ENCODE assay signal across 11 cellular contexts in the genomic region with DNA sequence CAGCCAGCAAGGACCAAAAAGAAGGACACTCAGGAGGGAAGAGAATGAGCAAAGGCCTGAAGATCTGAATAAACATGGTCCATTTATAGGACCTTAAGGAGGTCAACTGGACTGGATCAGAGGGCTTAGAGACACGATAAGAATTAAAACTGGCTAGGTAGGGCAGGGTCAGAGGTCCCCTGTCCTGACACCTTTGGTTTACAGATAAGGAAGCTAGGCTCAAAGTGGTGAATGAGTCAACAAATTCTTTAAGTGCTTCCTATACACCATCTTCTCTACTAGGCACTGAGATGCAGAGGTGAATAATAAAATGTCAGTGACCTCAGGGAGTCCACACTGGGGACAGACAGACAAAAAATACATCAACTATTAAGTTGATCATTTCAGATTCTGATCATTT.
DNase-seq lines count a peak whose midpoint lies in the region; ATAC-seq and TF ChIP-seq lines count a peak whose summit lies in the region.
"Had no signal": no experiment of that assay in that cellular context is flagged by ENCODE, and none has a peak within 500 bp of the region (broad histone marks: within the 10 kb centered on the region; RNA-seq: fewer than 3 reads in every experiment).

No MANE protein-coding gene starts in this region.

- H3K4me2 ChIP-seq in HCT116 (ENCODE audit: low read length) = peak overlapping the region; percentile 54

- peak; percentile 60 to 72 for DNase-seq in Caco-2
- DNase-seq in HCT116 (ENCODE audit: low read depth, low spot score) = no peak
- no peak for DNase-seq in activated naive CD8-positive, alpha-beta T cell treated with anti-CD3 and anti-CD28 coated beads for 36 hours
- no peak for DNase-seq in naive thymus-derived CD4-positive, alpha-beta T cell
- DNase-seq in DMS114 treated with DMSO at 0.1 percent for 48 hours (lab: John Stamatoyannopoulos, UW; ENCODE audit: unreplicated experiment) = no peak
- DNase-seq in islet precursor cell = no peak
- no peak for DNase-seq in cerebellar nuclear complex (lab: John Stamatoyannopoulos, UW)
- DNase-seq: DMS 273 treated with DMSO at 0.1 percent for 48 hours; NCI-H524; SJCRH30; stimulated activated naive CD4-positive, alpha-beta T cell treated with Interleukin-2 at 50 U/mL for 16 hours had no signal

- H3K4me3 ChIP-seq in Caco-2 (ENCODE audit: low read depth, low read length) (no peak overlapping the region), HCT116 (replicated peaks in 1 of 2; ENCODE audit: low read depth in 1 of 2, low read length in 2 of 2) (no peak overlapping the region; a peak in 1 of 4 replicates)
- H3K4me3 ChIP-seq in naive thymus-derived CD4-positive, alpha-beta T cell (ENCODE audit: low read length) = no peak overlapping the region
- H3K4me3 ChIP-seq: SJCRH30 had no signal

- peak; percentile 85 for ATAC-seq in HCT116
- no peak for ATAC-seq in naive thymus-derived CD4-positive, alpha-beta T cell

- TF ChIP-seq CTCF in Caco-2 (IDR thresholded peaks at IDR 0.05; ENCODE audit: insufficient read depth in 1 of 2, low read depth in 1 of 2, low read length in 1 of 2, severe bottlenecking in 1 of 2, unreplicated experiment in 1 of 2) (no peak), HCT116 (IDR thresholded peaks at IDR 0.05 in 2 of 3, conservative IDR thresholded peaks at IDR 0.05 in 1 of 3; ENCODE audit: borderline replicate concordance in 1 of 3, insufficient read depth in 1 of 3, low read depth in 2 of 3, low read length in 2 of 3) (no peak)

- H3K4me1 Mint-ChIP-seq in Caco-2 (ENCODE audit: low read depth, unreplicated experiment) = peaks cover 21% of the 10 kb centered on the region
- peaks cover 86% of the 10 kb centered on the region for H3K4me1 Mint-ChIP-seq in activated naive CD8-positive, alpha-beta T cell treated with anti-CD3 and anti-CD28 coated beads for 36 hours
- H3K4me1 Mint-ChIP-seq in naive thymus-derived CD4-positive, alpha-beta T cell = peaks cover 58 to 100% (median 94%) of the 10 kb centered on the region in 7 donors

- H3K9me3 ChIP-seq in Caco-2 = no peaks in the 10 kb centered on the region
- H3K9me3 ChIP-seq in HCT116 (ENCODE audit: control insufficient read depth in 1 of 2, insufficient read depth in 1 of 2, low read depth in 1 of 2, low read length in 2 of 2) = no peaks in the 10 kb centered on the region
- H3K9me3 ChIP-seq in naive thymus-derived CD4-positive, alpha-beta T cell (ENCODE audit: control insufficient read depth in 2 of 3, low read length in 3 of 3) = no peaks in the 10 kb centered on the region
- H3K9me3 ChIP-seq: SJCRH30 had no signal

- H3K27ac ChIP-seq in HCT116 (ENCODE audit: low read depth, low read length) = no peak overlapping the region
- H3K27ac ChIP-seq in naive thymus-derived CD4-positive, alpha-beta T cell (ENCODE audit: low read depth, low read length) = peak overlapping the region; percentile 60
- H3K27ac ChIP-seq: SJCRH30 had no signal

- TF ChIP-seq RAD21 in HCT116 (IDR thresholded peaks at IDR 0.05; ENCODE audit: low read depth) = no peak

- no peaks in the 10 kb centered on the region for H3K36me3 ChIP-seq in Caco-2 (ENCODE audit: control insufficient read depth, insufficient read depth, low read length)
- no peaks in the 10 kb centered on the region for H3K36me3 ChIP-seq in HCT116 (ENCODE audit: control insufficient read depth in 1 of 2, insufficient read depth in 2 of 2, low read length in 2 of 2)
- H3K36me3 ChIP-seq in naive thymus-derived CD4-positive, alpha-beta T cell (ENCODE audit: control insufficient read depth in 2 of 3, insufficient read depth in 3 of 3, low read length in 3 of 3) = no peaks in the 10 kb centered on the region
- H3K36me3 ChIP-seq: SJCRH30 had no signal

- intact Hi-C loops in Caco-2 (cut with micrococcal nuclease; ENCODE audit: unreplicated experiment) = loop anchor here (1.0 kb wide), 1 partner anchor 11 kb away; no protein-coding TSS in a partner anchor
- intact Hi-C loops in HCT116 (cut with micrococcal nuclease) = no loop called here
- intact Hi-C loops in naive thymus-derived CD4-positive, alpha-beta T cell (cut with micrococcal nuclease) = loop anchor here (1.0 to 5.0 kb wide), 3 partner anchors 7 to 38 kb away; no protein-coding TSS in a partner anchor

- no peaks in the 10 kb centered on the region for H3K36me3 Mint-ChIP-seq in Caco-2 (ENCODE audit: insufficient read depth, unreplicated experiment)
- peaks cover 76% of the 10 kb centered on the region for H3K36me3 Mint-ChIP-seq in activated naive CD8-positive, alpha-beta T cell treated with anti-CD3 and anti-CD28 coated beads for 36 hours
- H3K36me3 Mint-ChIP-seq in naive thymus-derived CD4-positive, alpha-beta T cell = peaks cover 13 to 45% (median 25%) of the 10 kb centered on the region in 5 donors

- peaks cover 6% of the 10 kb centered on the region for H3K27me3 Mint-ChIP-seq in Caco-2 (ENCODE audit: insufficient read depth, unreplicated experiment)
- no peaks in the 10 kb centered on the region for H3K27me3 Mint-ChIP-seq in activated naive CD8-positive, alpha-beta T cell treated with anti-CD3 and anti-CD28 coated beads for 36 hours
- H3K27me3 Mint-ChIP-seq in naive thymus-derived CD4-positive, alpha-beta T cell = no peaks in the 10 kb centered on the region

- H4K20me1 ChIP-seq in HCT116 (ENCODE audit: insufficient read depth) = no peaks in the 10 kb centered on the region

- POLR2A ChIA-PET in Caco-2 (lab: Charles Lee) = no interaction called here
- POLR2A ChIA-PET in HCT116 (lab: Charles Lee) = no interaction called here
- POLR2A ChIA-PET in naive thymus-derived CD4-positive, alpha-beta T cell (lab: Charles Lee) = interaction anchor here (0.5 to 5.1 kb wide), 3 partner anchors 10 to 69 kb away, joined by 3 to 34 read pairs (median 5); no protein-coding TSS in a partner anchor

- H3K4me1 ChIP-seq in Caco-2 = peaks cover 20% of the 10 kb centered on the region
- H3K4me1 ChIP-seq in HCT116 (ENCODE audit: control insufficient read depth in 1 of 2, insufficient read depth in 2 of 2, low read length in 2 of 2) = peaks cover 13 to 24% of the 10 kb centered on the region in 2 experiments; a peak in 3 of 4 replicates
- H3K4me1 ChIP-seq in naive thymus-derived CD4-positive, alpha-beta T cell (ENCODE audit: control insufficient read depth in 2 of 2, insufficient read depth in 2 of 2, low read length in 2 of 2) = peaks cover 42 to 49% of the 10 kb centered on the region in 2 donors

- BruUV-seq in Caco-2 (replicated peaks; lab: Mats Ljungman, UMichigan) = no TSS peak
- BruUV-seq in HCT116 (replicated peaks; lab: Mats Ljungman, UMichigan) = no TSS peak

- peak overlapping the region; percentile 14 for H3K27ac Mint-ChIP-seq in Caco-2 (ENCODE audit: unreplicated experiment)
- H3K27ac Mint-ChIP-seq in activated naive CD8-positive, alpha-beta T cell treated with anti-CD3 and anti-CD28 coated beads for 36 hours = peak overlapping the region; percentile 72
- peak overlapping the region in 8 of 9 donors; percentile 37 to 88 (median 84) for H3K27ac Mint-ChIP-seq in naive thymus-derived CD4-positive, alpha-beta T cell

- H3K9me2 ChIP-seq in HCT116 (ENCODE audit: insufficient read depth) = no peaks in the 10 kb centered on the region

- CTCF ChIA-PET in Caco-2 (lab: Charles Lee) (no interaction called here), HCT116 (lab: Charles Lee) (no interaction called here)
- CTCF ChIA-PET in naive thymus-derived CD4-positive, alpha-beta T cell (lab: Charles Lee) = interaction anchor here (0.7 to 2.2 kb wide), 2 partner anchors 9 to 182 kb away, joined by 3 to 17 read pairs; no protein-coding TSS in a partner anchor

- no peak overlapping the region for H3K4me3 Mint-ChIP-seq in Caco-2 (ENCODE audit: unreplicated experiment)
- H3K4me3 Mint-ChIP-seq in activated naive CD8-positive, alpha-beta T cell treated with anti-CD3 and anti-CD28 coated beads for 36 hours = no peak overlapping the region
- H3K4me3 Mint-ChIP-seq in naive thymus-derived CD4-positive, alpha-beta T cell = peak overlapping the region in 5 of 10 donors; percentile 6 to 57 (median 27)

- no peak overlapping the region for H2AFZ ChIP-seq in HCT116 (ENCODE audit: low read depth, low read length, poor library complexity, severe bottlenecking)

- H3K9me3 Mint-ChIP-seq in Caco-2 (ENCODE audit: unreplicated experiment) = no peaks in the 10 kb centered on the region
- H3K9me3 Mint-ChIP-seq in activated naive CD8-positive, alpha-beta T cell treated with anti-CD3 and anti-CD28 coated beads for 36 hours = peaks cover 7% of the 10 kb centered on the region
- H3K9me3 Mint-ChIP-seq in naive thymus-derived CD4-positive, alpha-beta T cell = peaks cover 0 to 6% (median 0%) of the 10 kb centered on the region in 11 donors

- H3K27me3 ChIP-seq in Caco-2 (replicated peaks; ENCODE audit: control insufficient read depth, insufficient read depth, low read length) = no peaks in the 10 kb centered on the region
- no peaks in the 10 kb centered on the region for H3K27me3 ChIP-seq in HCT116 (ENCODE audit: insufficient read depth, low read length)
- H3K27me3 ChIP-seq in naive thymus-derived CD4-positive, alpha-beta T cell (ENCODE audit: control insufficient read depth in 2 of 2, insufficient read depth in 2 of 2, low read length in 2 of 2) = no peaks in the 10 kb centered on the region
- H3K27me3 ChIP-seq: SJCRH30 had no signal

- TF ChIP-seq POLR2A in HCT116 (IDR thresholded peaks at IDR 0.05; ENCODE audit: borderline replicate concordance, extremely low read depth, insufficient read depth, insufficient read length) = no peak

- peaks cover 4% of the 10 kb centered on the region; the same call in 1 of the 2 replicates for H3K79me2 ChIP-seq in HCT116 (ENCODE audit: insufficient read depth, low read length)

- no peak overlapping the region for H3K9ac ChIP-seq in HCT116 (ENCODE audit: low read length)

- RAD21 ChIA-PET in HCT116 (lab: Charles Lee; ENCODE audit: low non-redundant PET in 1 of 2, low total read pairs in 2 of 2, uncharacterized antibody in 2 of 2, unreplicated experiment in 2 of 2) = no interaction called here

TF ChIP-seq in HCT116, 20 proteins besides CTCF, POLR2A, EP300 and RAD21 (continues in another document):
- TF ChIP-seq ZFX (IDR thresholded peaks at IDR 0.05) = no peak
- no peak for TF ChIP-seq CEBPB (IDR thresholded peaks at IDR 0.05; ENCODE audit: low read depth)
- no peak for TF ChIP-seq POLR2AphosphoS5 (IDR thresholded peaks at IDR 0.05; ENCODE audit: low read depth, low read length)
- TF ChIP-seq YY1 (IDR thresholded peaks at IDR 0.05; ENCODE audit: extremely low read depth, insufficient replicate concordance, low read depth, low read length) = no peak
- TF ChIP-seq ELF1 (IDR thresholded peaks at IDR 0.05; ENCODE audit: borderline replicate concordance, low read depth) = no peak
- TF ChIP-seq TCF7L2 (IDR thresholded peaks at IDR 0.05; ENCODE audit: borderline replicate concordance, extremely low read depth, insufficient read depth, insufficient read length) = no peak
- no peak for TF ChIP-seq SIN3A (IDR thresholded peaks at IDR 0.05; ENCODE audit: low read depth)
- TF ChIP-seq SRF (IDR thresholded peaks at IDR 0.05; ENCODE audit: low read depth) = no peak
- TF ChIP-seq EZH2phosphoT487 (IDR thresholded peaks at IDR 0.05; ENCODE audit: borderline replicate concordance) = no peak
- no peak for TF ChIP-seq MAX (IDR thresholded peaks at IDR 0.05)

Comparison
In these comparisons a context has a peak if more than half of its experiments do, and no peak if none do; other contexts are left out.
1. DNase-seq: peak in Caco-2 (2 of 2); none in HCT116 (single experiment), activated naive CD8-positive, alpha-beta T cell treated with anti-CD3 and anti-CD28 coated beads for 36 hours (single experiment), naive thymus-derived CD4-positive, alpha-beta T cell (0 of 9), DMS114 treated with DMSO at 0.1 percent for 48 hours (single experiment), islet precursor cell (single experiment) and cerebellar nuclear complex (0 of 2).
2. H3K27ac Mint-ChIP-seq: peak in every context shown above with its lines; median percentile 84 in naive thymus-derived CD4-positive, alpha-beta T cell; 72 in activated naive CD8-positive, alpha-beta T cell treated with anti-CD3 and anti-CD28 coated beads for 36 hours; 14 in Caco-2.